1 cellular context compared by ENCODE assay signal in the genomic region with DNA sequence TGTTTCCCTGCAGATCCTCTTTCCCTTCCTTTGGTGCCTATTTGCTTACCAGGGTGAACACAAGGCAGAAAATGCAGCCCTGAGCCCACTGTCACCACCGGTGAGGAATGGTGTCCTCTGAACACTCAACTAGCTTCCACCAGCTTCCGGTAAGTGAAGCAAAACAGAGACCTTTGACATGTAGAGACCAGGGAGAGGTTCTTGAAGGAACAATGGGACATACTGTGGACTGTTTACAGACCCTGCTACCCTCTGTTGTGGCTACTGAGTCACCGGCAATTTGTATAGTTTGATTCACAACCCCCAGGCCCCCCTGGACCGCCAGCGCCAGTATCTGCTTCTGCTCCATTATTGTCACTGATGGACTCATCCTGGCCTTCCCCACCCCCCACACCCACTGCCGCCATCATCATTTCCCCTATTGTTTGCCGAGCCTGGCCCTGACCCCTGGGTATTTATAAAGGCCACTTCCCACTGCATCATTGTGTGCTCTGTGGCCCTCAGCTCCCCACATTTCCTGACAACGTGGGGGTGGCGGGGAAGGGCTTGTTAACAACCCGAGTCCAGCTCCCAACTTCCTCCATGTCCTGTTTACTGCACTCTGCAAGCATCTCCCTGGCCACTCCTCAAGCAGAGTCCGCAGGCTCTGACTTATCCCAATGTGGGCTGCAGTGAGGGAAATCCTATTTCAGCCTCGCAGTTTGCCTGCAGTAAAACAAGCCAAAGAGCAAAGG.
TF ChIP-seq lines count a peak whose summit lies in the region.

No MANE protein-coding gene starts in this region.

TF ChIP-seq in HepG2, 621 proteins besides CTCF, POLR2A, EP300 and RAD21 (continued from another document and continues in another):
- TF ChIP-seq, protein P1, sequence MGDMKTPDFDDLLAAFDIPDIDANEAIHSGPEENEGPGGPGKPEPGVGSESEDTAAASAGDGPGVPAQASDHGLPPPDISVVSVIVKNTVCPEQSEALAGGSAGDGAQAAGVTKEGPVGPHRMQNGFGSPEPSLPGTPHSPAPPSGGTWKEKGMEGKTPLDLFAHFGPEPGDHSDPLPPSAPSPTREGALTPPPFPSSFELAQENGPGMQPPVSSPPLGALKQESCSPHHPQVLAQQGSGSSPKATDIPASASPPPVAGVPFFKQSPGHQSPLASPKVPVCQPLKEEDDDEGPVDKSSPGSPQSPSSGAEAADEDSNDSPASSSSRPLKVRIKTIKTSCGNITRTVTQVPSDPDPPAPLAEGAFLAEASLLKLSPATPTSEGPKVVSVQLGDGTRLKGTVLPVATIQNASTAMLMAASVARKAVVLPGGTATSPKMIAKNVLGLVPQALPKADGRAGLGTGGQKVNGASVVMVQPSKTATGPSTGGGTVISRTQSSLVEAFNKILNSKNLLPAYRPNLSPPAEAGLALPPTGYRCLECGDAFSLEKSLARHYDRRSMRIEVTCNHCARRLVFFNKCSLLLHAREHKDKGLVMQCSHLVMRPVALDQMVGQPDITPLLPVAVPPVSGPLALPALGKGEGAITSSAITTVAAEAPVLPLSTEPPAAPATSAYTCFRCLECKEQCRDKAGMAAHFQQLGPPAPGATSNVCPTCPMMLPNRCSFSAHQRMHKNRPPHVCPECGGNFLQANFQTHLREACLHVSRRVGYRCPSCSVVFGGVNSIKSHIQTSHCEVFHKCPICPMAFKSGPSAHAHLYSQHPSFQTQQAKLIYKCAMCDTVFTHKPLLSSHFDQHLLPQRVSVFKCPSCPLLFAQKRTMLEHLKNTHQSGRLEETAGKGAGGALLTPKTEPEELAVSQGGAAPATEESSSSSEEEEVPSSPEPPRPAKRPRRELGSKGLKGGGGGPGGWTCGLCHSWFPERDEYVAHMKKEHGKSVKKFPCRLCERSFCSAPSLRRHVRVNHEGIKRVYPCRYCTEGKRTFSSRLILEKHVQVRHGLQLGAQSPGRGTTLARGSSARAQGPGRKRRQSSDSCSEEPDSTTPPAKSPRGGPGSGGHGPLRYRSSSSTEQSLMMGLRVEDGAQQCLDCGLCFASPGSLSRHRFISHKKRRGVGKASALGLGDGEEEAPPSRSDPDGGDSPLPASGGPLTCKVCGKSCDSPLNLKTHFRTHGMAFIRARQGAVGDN (CRISPR knock-in tag; IDR thresholded peaks at IDR 0.05) = 0 out of 2 replicates have a peak, but pooled peaks have one; percentile 13
- TF ChIP-seq, protein P2, sequence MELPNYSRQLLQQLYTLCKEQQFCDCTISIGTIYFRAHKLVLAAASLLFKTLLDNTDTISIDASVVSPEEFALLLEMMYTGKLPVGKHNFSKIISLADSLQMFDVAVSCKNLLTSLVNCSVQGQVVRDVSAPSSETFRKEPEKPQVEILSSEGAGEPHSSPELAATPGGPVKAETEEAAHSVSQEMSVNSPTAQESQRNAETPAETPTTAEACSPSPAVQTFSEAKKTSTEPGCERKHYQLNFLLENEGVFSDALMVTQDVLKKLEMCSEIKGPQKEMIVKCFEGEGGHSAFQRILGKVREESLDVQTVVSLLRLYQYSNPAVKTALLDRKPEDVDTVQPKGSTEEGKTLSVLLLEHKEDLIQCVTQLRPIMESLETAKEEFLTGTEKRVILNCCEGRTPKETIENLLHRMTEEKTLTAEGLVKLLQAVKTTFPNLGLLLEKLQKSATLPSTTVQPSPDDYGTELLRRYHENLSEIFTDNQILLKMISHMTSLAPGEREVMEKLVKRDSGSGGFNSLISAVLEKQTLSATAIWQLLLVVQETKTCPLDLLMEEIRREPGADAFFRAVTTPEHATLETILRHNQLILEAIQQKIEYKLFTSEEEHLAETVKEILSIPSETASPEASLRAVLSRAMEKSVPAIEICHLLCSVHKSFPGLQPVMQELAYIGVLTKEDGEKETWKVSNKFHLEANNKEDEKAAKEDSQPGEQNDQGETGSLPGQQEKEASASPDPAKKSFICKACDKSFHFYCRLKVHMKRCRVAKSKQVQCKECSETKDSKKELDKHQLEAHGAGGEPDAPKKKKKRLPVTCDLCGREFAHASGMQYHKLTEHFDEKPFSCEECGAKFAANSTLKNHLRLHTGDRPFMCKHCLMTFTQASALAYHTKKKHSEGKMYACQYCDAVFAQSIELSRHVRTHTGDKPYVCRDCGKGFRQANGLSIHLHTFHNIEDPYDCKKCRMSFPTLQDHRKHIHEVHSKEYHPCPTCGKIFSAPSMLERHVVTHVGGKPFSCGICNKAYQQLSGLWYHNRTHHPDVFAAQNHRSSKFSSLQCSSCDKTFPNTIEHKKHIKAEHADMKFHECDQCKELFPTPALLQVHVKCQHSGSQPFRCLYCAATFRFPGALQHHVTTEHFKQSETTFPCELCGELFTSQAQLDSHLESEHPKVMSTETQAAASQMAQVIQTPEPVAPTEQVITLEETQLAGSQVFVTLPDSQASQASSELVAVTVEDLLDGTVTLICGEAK (IDR thresholded peaks at IDR 0.05) = no peak
- TF ChIP-seq, protein P2 (CRISPR knock-in tag; IDR thresholded peaks at IDR 0.05) = no peak
- TF ChIP-seq GABPB1 (CRISPR knock-in tag; IDR thresholded peaks at IDR 0.05) (peak; percentile 43; the same call in 1 of the 2 replicates), ZNF557 (CRISPR knock-in tag; IDR thresholded peaks at IDR 0.05) (no peak), ELF3 (CRISPR knock-in tag; IDR thresholded peaks at IDR 0.05) (peak; percentile 45), ZNF382 (CRISPR knock-in tag; IDR thresholded peaks at IDR 0.05; ENCODE audit: borderline replicate concordance) (no peak), TBL1XR1 (IDR thresholded peaks at IDR 0.05; ENCODE audit: borderline replicate concordance, low read length, partially characterized antibody) (no peak), NFYC (CRISPR knock-in tag; IDR thresholded peaks at IDR 0.05) (no peak), NFYB (CRISPR knock-in tag; IDR thresholded peaks at IDR 0.05) (no peak), ATM (IDR thresholded peaks at IDR 0.05; ENCODE audit: borderline replicate concordance) (no peak), KLF15 (CRISPR knock-in tag; IDR thresholded peaks at IDR 0.05; ENCODE audit: borderline replicate concordance) (no peak), KDM6A (CRISPR knock-in tag; IDR thresholded peaks at IDR 0.05; ENCODE audit: low read depth) (no peak), ZNF256 (CRISPR knock-in tag; conservative IDR thresholded peaks at IDR 0.05) (no peak), SIN3B (IDR thresholded peaks at IDR 0.05; ENCODE audit: low read length) (no peak), ZNF883 (CRISPR knock-in tag; IDR thresholded peaks at IDR 0.05; ENCODE audit: not compliant biosample characterization) (no peak), MAZ (IDR thresholded peaks at IDR 0.05; ENCODE audit: borderline replicate concordance, low read depth, low read length) (no peak), MAZ (CRISPR knock-in tag; IDR thresholded peaks at IDR 0.05; ENCODE audit: low read depth) (no peak), JUND (CRISPR knock-in tag; IDR thresholded peaks at IDR 0.05) (no peak), MXD3 (CRISPR knock-in tag; IDR thresholded peaks at IDR 0.05) (no peak), DDIT3 (CRISPR knock-in tag; IDR thresholded peaks at IDR 0.05) (no peak), ETV5 (CRISPR knock-in tag; IDR thresholded peaks at IDR 0.05; ENCODE audit: borderline replicate concordance) (peak; percentile 53; the same call in 1 of the 2 replicates), CBX5 (CRISPR knock-in tag; IDR thresholded peaks at IDR 0.05; ENCODE audit: borderline replicate concordance) (no peak)
- TF ChIP-seq, protein P3, sequence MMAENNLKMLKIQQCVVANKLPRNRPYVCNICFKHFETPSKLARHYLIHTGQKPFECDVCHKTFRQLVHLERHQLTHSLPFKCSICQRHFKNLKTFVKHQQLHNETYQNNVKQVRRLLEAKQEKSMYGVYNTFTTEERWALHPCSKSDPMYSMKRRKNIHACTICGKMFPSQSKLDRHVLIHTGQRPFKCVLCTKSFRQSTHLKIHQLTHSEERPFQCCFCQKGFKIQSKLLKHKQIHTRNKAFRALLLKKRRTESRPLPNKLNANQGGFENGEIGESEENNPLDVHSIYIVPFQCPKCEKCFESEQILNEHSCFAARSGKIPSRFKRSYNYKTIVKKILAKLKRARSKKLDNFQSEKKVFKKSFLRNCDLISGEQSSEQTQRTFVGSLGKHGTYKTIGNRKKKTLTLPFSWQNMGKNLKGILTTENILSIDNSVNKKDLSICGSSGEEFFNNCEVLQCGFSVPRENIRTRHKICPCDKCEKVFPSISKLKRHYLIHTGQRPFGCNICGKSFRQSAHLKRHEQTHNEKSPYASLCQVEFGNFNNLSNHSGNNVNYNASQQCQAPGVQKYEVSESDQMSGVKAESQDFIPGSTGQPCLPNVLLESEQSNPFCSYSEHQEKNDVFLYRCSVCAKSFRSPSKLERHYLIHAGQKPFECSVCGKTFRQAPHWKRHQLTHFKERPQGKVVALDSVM (CRISPR knock-in tag; IDR thresholded peaks at IDR 0.05) = no peak
- TF ChIP-seq, protein P4, sequence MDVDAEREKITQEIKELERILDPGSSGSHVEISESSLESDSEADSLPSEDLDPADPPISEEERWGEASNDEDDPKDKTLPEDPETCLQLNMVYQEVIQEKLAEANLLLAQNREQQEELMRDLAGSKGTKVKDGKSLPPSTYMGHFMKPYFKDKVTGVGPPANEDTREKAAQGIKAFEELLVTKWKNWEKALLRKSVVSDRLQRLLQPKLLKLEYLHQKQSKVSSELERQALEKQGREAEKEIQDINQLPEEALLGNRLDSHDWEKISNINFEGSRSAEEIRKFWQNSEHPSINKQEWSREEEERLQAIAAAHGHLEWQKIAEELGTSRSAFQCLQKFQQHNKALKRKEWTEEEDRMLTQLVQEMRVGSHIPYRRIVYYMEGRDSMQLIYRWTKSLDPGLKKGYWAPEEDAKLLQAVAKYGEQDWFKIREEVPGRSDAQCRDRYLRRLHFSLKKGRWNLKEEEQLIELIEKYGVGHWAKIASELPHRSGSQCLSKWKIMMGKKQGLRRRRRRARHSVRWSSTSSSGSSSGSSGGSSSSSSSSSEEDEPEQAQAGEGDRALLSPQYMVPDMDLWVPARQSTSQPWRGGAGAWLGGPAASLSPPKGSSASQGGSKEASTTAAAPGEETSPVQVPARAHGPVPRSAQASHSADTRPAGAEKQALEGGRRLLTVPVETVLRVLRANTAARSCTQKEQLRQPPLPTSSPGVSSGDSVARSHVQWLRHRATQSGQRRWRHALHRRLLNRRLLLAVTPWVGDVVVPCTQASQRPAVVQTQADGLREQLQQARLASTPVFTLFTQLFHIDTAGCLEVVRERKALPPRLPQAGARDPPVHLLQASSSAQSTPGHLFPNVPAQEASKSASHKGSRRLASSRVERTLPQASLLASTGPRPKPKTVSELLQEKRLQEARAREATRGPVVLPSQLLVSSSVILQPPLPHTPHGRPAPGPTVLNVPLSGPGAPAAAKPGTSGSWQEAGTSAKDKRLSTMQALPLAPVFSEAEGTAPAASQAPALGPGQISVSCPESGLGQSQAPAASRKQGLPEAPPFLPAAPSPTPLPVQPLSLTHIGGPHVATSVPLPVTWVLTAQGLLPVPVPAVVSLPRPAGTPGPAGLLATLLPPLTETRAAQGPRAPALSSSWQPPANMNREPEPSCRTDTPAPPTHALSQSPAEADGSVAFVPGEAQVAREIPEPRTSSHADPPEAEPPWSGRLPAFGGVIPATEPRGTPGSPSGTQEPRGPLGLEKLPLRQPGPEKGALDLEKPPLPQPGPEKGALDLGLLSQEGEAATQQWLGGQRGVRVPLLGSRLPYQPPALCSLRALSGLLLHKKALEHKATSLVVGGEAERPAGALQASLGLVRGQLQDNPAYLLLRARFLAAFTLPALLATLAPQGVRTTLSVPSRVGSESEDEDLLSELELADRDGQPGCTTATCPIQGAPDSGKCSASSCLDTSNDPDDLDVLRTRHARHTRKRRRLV (CRISPR knock-in tag; IDR thresholded peaks at IDR 0.05) = no peak
- TF ChIP-seq, protein P5, sequence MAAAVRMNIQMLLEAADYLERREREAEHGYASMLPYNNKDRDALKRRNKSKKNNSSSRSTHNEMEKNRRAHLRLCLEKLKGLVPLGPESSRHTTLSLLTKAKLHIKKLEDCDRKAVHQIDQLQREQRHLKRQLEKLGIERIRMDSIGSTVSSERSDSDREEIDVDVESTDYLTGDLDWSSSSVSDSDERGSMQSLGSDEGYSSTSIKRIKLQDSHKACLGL (CRISPR knock-in tag; IDR thresholded peaks at IDR 0.05) = no peak
- TF ChIP-seq, protein P6, sequence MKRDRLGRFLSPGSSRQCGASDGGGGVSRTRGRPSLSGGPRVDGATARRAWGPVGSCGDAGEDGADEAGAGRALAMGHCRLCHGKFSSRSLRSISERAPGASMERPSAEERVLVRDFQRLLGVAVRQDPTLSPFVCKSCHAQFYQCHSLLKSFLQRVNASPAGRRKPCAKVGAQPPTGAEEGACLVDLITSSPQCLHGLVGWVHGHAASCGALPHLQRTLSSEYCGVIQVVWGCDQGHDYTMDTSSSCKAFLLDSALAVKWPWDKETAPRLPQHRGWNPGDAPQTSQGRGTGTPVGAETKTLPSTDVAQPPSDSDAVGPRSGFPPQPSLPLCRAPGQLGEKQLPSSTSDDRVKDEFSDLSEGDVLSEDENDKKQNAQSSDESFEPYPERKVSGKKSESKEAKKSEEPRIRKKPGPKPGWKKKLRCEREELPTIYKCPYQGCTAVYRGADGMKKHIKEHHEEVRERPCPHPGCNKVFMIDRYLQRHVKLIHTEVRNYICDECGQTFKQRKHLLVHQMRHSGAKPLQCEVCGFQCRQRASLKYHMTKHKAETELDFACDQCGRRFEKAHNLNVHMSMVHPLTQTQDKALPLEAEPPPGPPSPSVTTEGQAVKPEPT (CRISPR knock-in tag; IDR thresholded peaks at IDR 0.05; ENCODE audit: low read depth) = no peak
